ENCODE assay signal across 21 cellular contexts in genomic region chrX:39941332-39941920, GRCh38.
A peak's percentile ranks its signal among the peaks of the same experiment; 100 is the strongest.
DNase-seq lines count a peak whose midpoint lies in the region; ATAC-seq, FAIRE-seq and TF ChIP-seq lines count a peak whose summit lies in the region.
"Had no signal": no experiment of that assay in that cellular context is flagged by ENCODE, and none has a peak within 500 bp of the region (broad histone marks: within the 10 kb centered on the region; RNA-seq: fewer than 3 reads in every experiment).

No MANE protein-coding gene starts in this region.

- H3K9me3 ChIP-seq in kidney (ENCODE audit: control insufficient read depth in 1 of 2, low read length in 2 of 2) = no peaks in the 10 kb centered on the region
- no peaks in the 10 kb centered on the region for H3K9me3 ChIP-seq in aorta (ENCODE audit: control insufficient read depth, low read length)
- H3K9me3 ChIP-seq: colonic mucosa, pancreas had no signal

- H3K27me3 ChIP-seq in aorta (ENCODE audit: control insufficient read depth in 1 of 2, insufficient read depth in 2 of 2, low read length in 1 of 2) = no peaks in the 10 kb centered on the region

- no peak overlapping the region for H3K4me3 ChIP-seq in kidney (ENCODE audit: low read length in 2 of 2)
- H3K4me3 ChIP-seq in aorta (ENCODE audit: low read length in 2 of 2) = no peak overlapping the region
- H3K4me3 ChIP-seq: colonic mucosa, GM12878, pancreas had no signal

- H3K27ac Mint-ChIP-seq in endothelial cell (ENCODE audit: unreplicated experiment) = no peak overlapping the region
- H3K27ac Mint-ChIP-seq: activated B cell treated with CpG ODN at 0.5 μM for 24 hours; CD8-positive, alpha-beta T cell; type B pancreatic cell had no signal

- no peaks in the 10 kb centered on the region for H3K36me3 Mint-ChIP-seq in endothelial cell (ENCODE audit: low read depth, unreplicated experiment)
- H3K36me3 Mint-ChIP-seq: CD8-positive, alpha-beta T cell; type B pancreatic cell had no signal

- H3K27me3 Mint-ChIP-seq in endothelial cell (ENCODE audit: unreplicated experiment) = peaks cover 2% of the 10 kb centered on the region
- H3K27me3 Mint-ChIP-seq: activated B cell treated with CpG ODN at 0.5 μM for 24 hours, type B pancreatic cell had no signal

- intact Hi-C loops in kidney (cut with DNase I) = no loop called here
- intact Hi-C loops in aorta (cut with DNase I) = no loop called here

- peak; percentile 62 for DNase-seq in NCI-H345 treated with DMSO at 0.1 percent for 48 hours (lab: John Stamatoyannopoulos, UW; ENCODE audit: unreplicated experiment)
- no peak for DNase-seq in NCI-H345 (lab: John Stamatoyannopoulos, UW)
- peak; percentile 22 for DNase-seq in kidney
- DNase-seq in aorta = no peak
- no peak for DNase-seq in iPS-NIHi7 (ENCODE audit: extremely low spot score)
- no peak for DNase-seq in OCI-M1 (lab: John Stamatoyannopoulos, UW)
- no peak for DNase-seq in endothelial cell (ENCODE audit: low spot score)
- DNase-seq: ACHN; activated B cell treated with CpG ODN at 0.5 μM for 24 hours; CD8-positive, alpha-beta T cell; colonic mucosa; erythroblast; H7; NCI-H1436; NCI-H510A treated with DMSO at 0.1 percent for 48 hours; pancreas; stimulated activated naive CD4-positive, alpha-beta T cell; T-helper 1 cell had no signal

- no peaks in the 10 kb centered on the region for H3K9me3 Mint-ChIP-seq in endothelial cell (ENCODE audit: unreplicated experiment)
- H3K9me3 Mint-ChIP-seq: activated B cell treated with CpG ODN at 0.5 μM for 24 hours; CD8-positive, alpha-beta T cell had no signal

- H3K27ac ChIP-seq in kidney (ENCODE audit: low read depth in 2 of 2, low read length in 2 of 2) = no peak overlapping the region
- H3K27ac ChIP-seq in aorta (ENCODE audit: low read depth in 1 of 2, low read length in 2 of 2) = no peak overlapping the region
- H3K27ac ChIP-seq: colonic mucosa, pancreas had no signal

- no peak overlapping the region for H3K9ac ChIP-seq in kidney (ENCODE audit: low read length in 2 of 2)

- peak; percentile 69 for ATAC-seq in SK-N-SH treated with all-trans-retinoic acid at 6 μM for 48 hours
- ATAC-seq in aorta (ENCODE audit: low FRiP score) = peak; percentile 60
- ATAC-seq: CD8-positive, alpha-beta T cell; GM12878; pancreas had no signal

- peaks cover under 1% of the 10 kb centered on the region for H3K4me1 Mint-ChIP-seq in endothelial cell (ENCODE audit: unreplicated experiment)

- TF ChIP-seq CTCF in kidney (IDR thresholded peaks at IDR 0.05; ENCODE audit: borderline replicate concordance, extremely low read depth, insufficient read depth) = no peak
- no peak for TF ChIP-seq CTCF in endothelial cell (IDR thresholded peaks at IDR 0.05; ENCODE audit: unreplicated experiment)

- 82 to 94% methylated on average over 6 of the region's 6 CpGs for WGBS in aorta, 2 donors

- H3K36me3 ChIP-seq in kidney (ENCODE audit: control insufficient read depth in 1 of 2, insufficient read depth in 2 of 2, low read length in 2 of 2) = no peaks in the 10 kb centered on the region
- no peaks in the 10 kb centered on the region for H3K36me3 ChIP-seq in aorta (ENCODE audit: control insufficient read depth in 1 of 2, insufficient read depth in 2 of 2, low read length in 1 of 2)
- H3K36me3 ChIP-seq: colonic mucosa, pancreas had no signal

- FAIRE-seq in kidney (lab: Jason Lieb, UNC) = no peak
- FAIRE-seq: GM12878, pancreas had no signal

- no peaks in the 10 kb centered on the region for H3K4me1 ChIP-seq in kidney (ENCODE audit: control insufficient read depth in 1 of 2, insufficient read depth in 1 of 2, low read depth in 1 of 2, low read length in 2 of 2)
- no peaks in the 10 kb centered on the region for H3K4me1 ChIP-seq in aorta (ENCODE audit: control insufficient read depth in 1 of 2, insufficient read depth in 2 of 2, low read length in 2 of 2)
- H3K4me1 ChIP-seq: colonic mucosa, pancreas had no signal

- no peak overlapping the region for H3K4me3 Mint-ChIP-seq in endothelial cell (ENCODE audit: unreplicated experiment)
- H3K4me3 Mint-ChIP-seq: activated B cell treated with CpG ODN at 0.5 μM for 24 hours; CD8-positive, alpha-beta T cell; type B pancreatic cell had no signal

TF ChIP-seq in SK-N-SH treated with all-trans-retinoic acid at 6 μM for 48 hours, 23 proteins besides CTCF, POLR2A, EP300 and RAD21:
- peak; percentile 34; the same call in 1 of the 2 replicates for TF ChIP-seq TSHZ2 (CRISPR knock-in tag; IDR thresholded peaks at IDR 0.05)
- no peak for TF ChIP-seq PPARA (CRISPR knock-in tag; IDR thresholded peaks at IDR 0.05; ENCODE audit: borderline replicate concordance)
- peak; percentile 31; the same call in 1 of the 2 replicates for TF ChIP-seq TCF4 (CRISPR knock-in tag; IDR thresholded peaks at IDR 0.05; ENCODE audit: borderline replicate concordance)

Comparison
In these comparisons a context has a peak if more than half of its experiments do, and no peak if none do; other contexts are left out.
1. DNase-seq: peak in NCI-H345 treated with DMSO at 0.1 percent for 48 hours (single experiment) and kidney (single experiment); none in NCI-H345 (single experiment), aorta (0 of 2), iPS-NIHi7 (single experiment), OCI-M1 (single experiment) and endothelial cell (single experiment).